Comparison of ENCODE assay signal across 22 cellular contexts in genomic region chr13:111395511-111396393, GRCh38.
"Had no signal": no experiment of that assay in that cellular context is flagged by ENCODE, and none has a peak within 500 bp of the region (broad histone marks: within the 10 kb centered on the region; RNA-seq: fewer than 3 reads in every experiment).

No MANE protein-coding gene starts in this region.

- H3K36me3 ChIP-seq: ascending aorta, esophagus muscularis mucosa, gastroesophageal sphincter, tibial nerve had no signal

- H3K27me3 ChIP-seq: ascending aorta, esophagus muscularis mucosa, gastroesophageal sphincter, tibial nerve had no signal

- DNase-seq: activated CD4-positive, alpha-beta T cell treated with anti-CD3 and anti-CD28 coated beads, Interleukin-2, amount 10 ng/mL, durations not matched to agents 24 days and 14 days; activated CD4-positive, CD25-positive, alpha-beta regulatory T cell; activated CD8-positive, alpha-beta T cell treated with anti-CD3 and anti-CD28 coated beads, Interleukin-2, amount 10 ng/mL, durations not matched to agents 7 days and 5 days; activated naive CD4-positive, alpha-beta T cell treated with anti-CD3 and anti-CD28 coated beads, Interleukin-2, amount 50 U/mL, for 16 hours; cortex of kidney; effector CD4-positive, alpha-beta T cell; mesendoderm; naive thymus-derived CD8-positive, alpha-beta T cell; nucleus accumbens; retina; stimulated activated CD4-positive, alpha-beta T cell treated with anti-CD3 and anti-CD28 coated beads, Interleukin-12 subunit alpha, Interleukin-12 subunit beta, amount 100 ng/mL, for 4 hours; stimulated activated CD4-positive, alpha-beta T cell treated with anti-CD3 and anti-CD28 coated beads, Interleukin-1b, Interleukin-23, amount 100 ng/mL, for 48 hours; stimulated activated CD8-positive, alpha-beta memory T cell treated with anti-CD3 and anti-CD28 coated beads, Interleukin-4, amount 100 ng/mL, for 48 hours; stimulated activated naive CD4-positive, alpha-beta T cell treated with Interleukin-2 at 50 U/mL for 16 hours; substantia nigra; T-helper 1 cell; T1000 had no signal

- H3K27ac ChIP-seq: ascending aorta, esophagus muscularis mucosa, gastroesophageal sphincter, tibial nerve had no signal

- H3K4me3 Mint-ChIP-seq: activated CD4-positive, alpha-beta T cell treated with anti-CD3 and anti-CD28 coated beads, Interleukin-2, amount 10 ng/mL, durations not matched to agents 24 days and 14 days; activated CD8-positive, alpha-beta T cell treated with anti-CD3 and anti-CD28 coated beads, Interleukin-2, amount 10 ng/mL, durations not matched to agents 7 days and 5 days; central memory CD8-positive, alpha-beta T cell; naive thymus-derived CD8-positive, alpha-beta T cell had no signal

- H3K4me3 ChIP-seq: ascending aorta, esophagus muscularis mucosa, gastroesophageal sphincter, tibial nerve had no signal

- ATAC-seq: activated CD8-positive, alpha-beta T cell treated with anti-CD3 and anti-CD28 coated beads, Interleukin-2, amount 10 ng/mL, durations not matched to agents 7 days and 5 days; gastroesophageal sphincter; naive thymus-derived CD8-positive, alpha-beta T cell had no signal

- H3K27ac Mint-ChIP-seq: activated CD4-positive, alpha-beta T cell treated with anti-CD3 and anti-CD28 coated beads, Interleukin-2, amount 10 ng/mL, durations not matched to agents 24 days and 14 days; activated CD8-positive, alpha-beta T cell treated with anti-CD3 and anti-CD28 coated beads, Interleukin-2, amount 10 ng/mL, durations not matched to agents 7 days and 5 days had no signal

- H3K9me3 ChIP-seq: ascending aorta, esophagus muscularis mucosa, gastroesophageal sphincter, tibial nerve had no signal

- H3K4me1 Mint-ChIP-seq: activated CD4-positive, alpha-beta T cell treated with anti-CD3 and anti-CD28 coated beads, Interleukin-2, amount 10 ng/mL, durations not matched to agents 24 days and 14 days; central memory CD8-positive, alpha-beta T cell had no signal

- H3K9me3 Mint-ChIP-seq: activated CD4-positive, alpha-beta T cell treated with anti-CD3 and anti-CD28 coated beads, Interleukin-2, amount 10 ng/mL, durations not matched to agents 24 days and 14 days; central memory CD8-positive, alpha-beta T cell; naive thymus-derived CD8-positive, alpha-beta T cell had no signal

- H3K36me3 Mint-ChIP-seq: naive thymus-derived CD8-positive, alpha-beta T cell had no signal

- H3K4me1 ChIP-seq: ascending aorta, esophagus muscularis mucosa, gastroesophageal sphincter, tibial nerve had no signal

- H3K27me3 Mint-ChIP-seq: activated CD4-positive, alpha-beta T cell treated with anti-CD3 and anti-CD28 coated beads, Interleukin-2, amount 10 ng/mL, durations not matched to agents 24 days and 14 days; naive thymus-derived CD8-positive, alpha-beta T cell had no signal
